In genomic region chr5:131795879-131796792, GRCh38 we compare ENCODE assay signal across 1 cellular context.
A peak's percentile ranks its signal among the peaks of the same experiment; 100 is the strongest.
TF ChIP-seq lines count a peak whose summit lies in the region.

No MANE protein-coding gene starts in this region.

TF ChIP-seq in HepG2, 621 proteins besides CTCF, POLR2A, EP300 and RAD21 (continued from another document and continues in another):
- TF ChIP-seq HCFC1 (IDR thresholded peaks at IDR 0.05; ENCODE audit: low read depth, low read length) (no peak), ZNF605 (CRISPR knock-in tag; IDR thresholded peaks at IDR 0.05) (no peak), BCL3 (CRISPR knock-in tag; IDR thresholded peaks at IDR 0.05) (0 out of 2 replicates have a peak, but pooled peaks have one; percentile 32), HNRNPLL (IDR thresholded peaks at IDR 0.05; ENCODE audit: low read depth, low read length, poor library complexity, severe bottlenecking) (peak; percentile 80), SALL2 (CRISPR knock-in tag; IDR thresholded peaks at IDR 0.05) (no peak), ZBTB1 (CRISPR knock-in tag; IDR thresholded peaks at IDR 0.05; ENCODE audit: borderline replicate concordance) (no peak), TAF1 (CRISPR knock-in tag; IDR thresholded peaks at IDR 0.05) (no peak), MEIS2 (CRISPR knock-in tag; IDR thresholded peaks at IDR 0.05) (no peak), ZNF121 (CRISPR knock-in tag; IDR thresholded peaks at IDR 0.05) (no peak), IKZF4 (CRISPR knock-in tag; IDR thresholded peaks at IDR 0.05; ENCODE audit: borderline replicate concordance, low read depth, not compliant biosample characterization) (no peak), SOX13 (IDR thresholded peaks at IDR 0.05) (no peak; the same call in 1 of the 2 replicates), SOX13 (CRISPR knock-in tag; conservative IDR thresholded peaks at IDR 0.05 in 1 of 2, IDR thresholded peaks at IDR 0.05 in 1 of 2) (no peak), ZFP36L1 (CRISPR knock-in tag; IDR thresholded peaks at IDR 0.05) (no peak), GMEB1 (CRISPR knock-in tag; IDR thresholded peaks at IDR 0.05; ENCODE audit: borderline replicate concordance) (no peak), ARID2 (CRISPR knock-in tag; IDR thresholded peaks at IDR 0.05; ENCODE audit: borderline replicate concordance) (no peak), ZNF260 (CRISPR knock-in tag; IDR thresholded peaks at IDR 0.05; ENCODE audit: borderline replicate concordance, low read depth) (no peak), AKNA (CRISPR knock-in tag; IDR thresholded peaks at IDR 0.05; ENCODE audit: borderline replicate concordance) (no peak), ZNF510 (CRISPR knock-in tag; IDR thresholded peaks at IDR 0.05; ENCODE audit: low read depth) (no peak), ZNF530 (CRISPR knock-in tag; IDR thresholded peaks at IDR 0.05; ENCODE audit: low read depth) (no peak), ZFP62 (CRISPR knock-in tag; IDR thresholded peaks at IDR 0.05) (no peak), ZNF333 (CRISPR knock-in tag; IDR thresholded peaks at IDR 0.05; ENCODE audit: borderline replicate concordance) (no peak), RFXAP (CRISPR knock-in tag; IDR thresholded peaks at IDR 0.05; ENCODE audit: borderline replicate concordance) (no peak), ZNF280B (CRISPR knock-in tag; IDR thresholded peaks at IDR 0.05; ENCODE audit: borderline replicate concordance) (no peak), KAT2B (IDR thresholded peaks at IDR 0.05; ENCODE audit: borderline replicate concordance, low read depth, low read length) (no peak), SCMH1 (CRISPR knock-in tag; IDR thresholded peaks at IDR 0.05; ENCODE audit: borderline replicate concordance) (no peak), ZBTB2 (CRISPR knock-in tag; IDR thresholded peaks at IDR 0.05; ENCODE audit: low read depth) (no peak), JUNB (CRISPR knock-in tag; IDR thresholded peaks at IDR 0.05; ENCODE audit: borderline replicate concordance) (no peak), TIGD3 (CRISPR knock-in tag; IDR thresholded peaks at IDR 0.05; ENCODE audit: borderline replicate concordance) (no peak), ZNF577 (CRISPR knock-in tag; IDR thresholded peaks at IDR 0.05; ENCODE audit: borderline replicate concordance, low read depth) (no peak), ZNF276 (CRISPR knock-in tag; IDR thresholded peaks at IDR 0.05; ENCODE audit: low read depth) (no peak), ARID3A (IDR thresholded peaks at IDR 0.05; ENCODE audit: low read depth, low read length) (no peak), PITX1 (CRISPR knock-in tag; IDR thresholded peaks at IDR 0.05) (no peak), ZFP91 (CRISPR knock-in tag; IDR thresholded peaks at IDR 0.05; ENCODE audit: borderline replicate concordance) (no peak), RFX3 (CRISPR knock-in tag; IDR thresholded peaks at IDR 0.05) (no peak), ZNF615 (CRISPR knock-in tag; IDR thresholded peaks at IDR 0.05; ENCODE audit: borderline replicate concordance) (no peak), TBX2 (CRISPR knock-in tag; IDR thresholded peaks at IDR 0.05; ENCODE audit: borderline replicate concordance) (no peak), HMGXB4 (CRISPR knock-in tag; IDR thresholded peaks at IDR 0.05; ENCODE audit: borderline replicate concordance in 1 of 2, low read depth in 1 of 2) (no peak)
